In genomic region chr19:4622695-4623421, GRCh38 we compare ENCODE assay signal across 20 cellular contexts. TPM values are rescaled to one million over a fixed set of nuclear protein-coding genes. Genes with fewer than 3 reads are reported as not detected.
DNase-seq lines count a peak whose midpoint lies in the region; TF ChIP-seq lines count a peak whose summit lies in the region.
"Had no signal": no experiment of that assay in that cellular context is flagged by ENCODE, and none has a peak within 500 bp of the region (broad histone marks: within the 10 kb centered on the region; RNA-seq: fewer than 3 reads in every experiment).

No MANE protein-coding gene starts in this region.

- no peaks in the 10 kb centered on the region for H3K27me3 ChIP-seq in neuronal stem cell (ENCODE audit: control insufficient read depth in 3 of 3, insufficient read depth in 3 of 3, low read depth in 1 of 3, low read length in 3 of 3)
- H3K27me3 ChIP-seq: upper lobe of left lung had no signal

- CTCF ChIA-PET in HEK293 (lab: Yijun Ruan, JAX): interaction anchor here (0.7 to 2.7 kb wide), 7 partner anchors 11 to 100 kb away, joined by 3 to 19 read pairs (median 7); no protein-coding TSS in a partner anchor

- H3K27ac ChIP-seq in HEK293 (ENCODE audit: extremely low read depth, low read depth, low read length) (no peak overlapping the region), neuronal stem cell (replicated peaks; ENCODE audit: low read length) (no peak overlapping the region)
- H3K27ac ChIP-seq: gastrocnemius medialis, KMS-11, SK-N-MC, upper lobe of left lung had no signal

- H3K27ac Mint-ChIP-seq in chondrocyte (ENCODE audit: unreplicated experiment): no peak overlapping the region
- H3K27ac Mint-ChIP-seq: activated T-helper 17 cell treated with anti-CD3 and anti-CD28 coated beads, Interleukin-2, amount 50 U/mL, for 72 hours; immature natural killer cell; natural killer cell had no signal

- DNase-seq in NCI-H2171 treated with DMSO at 0.1 percent for 48 hours (lab: John Stamatoyannopoulos, UW) (peak; percentile 36), NCI-H2171 (lab: John Stamatoyannopoulos, UW) (no peak), chondrocyte (ENCODE audit: low spot score) (no peak), neuronal stem cell (ENCODE audit: low spot score) (no peak), germinal center (ENCODE audit: low spot score) (no peak), NCI-H2196 (lab: John Stamatoyannopoulos, UW; ENCODE audit: unreplicated experiment) (no peak), DMS153 treated with DMSO at 0.1 percent for 48 hours (lab: John Stamatoyannopoulos, UW; ENCODE audit: unreplicated experiment) (no peak)
- DNase-seq: cerebellar nuclear complex; gastrocnemius medialis; GF-D8; immature natural killer cell; mammary epithelial cell; natural killer cell; NCI-H1105; stimulated activated naive CD8-positive, alpha-beta T cell treated with anti-CD3 and anti-CD28 coated beads, Interleukin-15, Interleukin-2, amounts not matched to agents 100 U/mL and 50 U/mL, for 24 hours; upper lobe of left lung had no signal

- peak overlapping the region; percentile 53 for H2AFZ ChIP-seq in neuronal stem cell (ENCODE audit: low read length)

- peaks cover 2% of the 10 kb centered on the region for H3K79me1 ChIP-seq in neuronal stem cell (ENCODE audit: low read depth, low read length)

- H2BK15ac ChIP-seq in neuronal stem cell (ENCODE audit: low read length): no peak overlapping the region

- H2BK12ac ChIP-seq in neuronal stem cell (ENCODE audit: low read length): no peak overlapping the region

- no peak overlapping the region for H4K91ac ChIP-seq in neuronal stem cell (ENCODE audit: low read depth, low read length, poor library complexity)

- no peak overlapping the region for H3K4ac ChIP-seq in neuronal stem cell (ENCODE audit: low read length)

- no peak overlapping the region for H4K8ac ChIP-seq in neuronal stem cell (ENCODE audit: low read depth, low read length)

- no peaks in the 10 kb centered on the region for H3K36me3 Mint-ChIP-seq in chondrocyte (ENCODE audit: low read depth)
- H3K36me3 Mint-ChIP-seq: immature natural killer cell, natural killer cell had no signal

- H2BK120ac ChIP-seq in neuronal stem cell (ENCODE audit: low read depth, low read length): no peak overlapping the region

- H3K4me3 ChIP-seq in HEK293 (ENCODE audit: low read depth, low read length): no peak overlapping the region
- H3K4me3 ChIP-seq in neuronal stem cell (ENCODE audit: low read length in 2 of 2): no peak overlapping the region
- H3K4me3 ChIP-seq: gastrocnemius medialis, SK-N-MC, upper lobe of left lung had no signal

- H3K4me1 Mint-ChIP-seq in chondrocyte (ENCODE audit: low read depth): no peaks in the 10 kb centered on the region
- H3K4me1 Mint-ChIP-seq: activated T-helper 17 cell treated with anti-CD3 and anti-CD28 coated beads, Interleukin-2, amount 50 U/mL, for 72 hours; immature natural killer cell; natural killer cell had no signal

- no peak overlapping the region for H2AK5ac ChIP-seq in neuronal stem cell (ENCODE audit: low read depth, low read length)

- no peaks in the 10 kb centered on the region for H3K9me3 Mint-ChIP-seq in chondrocyte (ENCODE audit: low read depth)
- H3K9me3 Mint-ChIP-seq: activated T-helper 17 cell treated with anti-CD3 and anti-CD28 coated beads, Interleukin-2, amount 50 U/mL, for 72 hours; immature natural killer cell; natural killer cell had no signal

- TF ChIP-seq CTCF in HEK293 (tag by site-specific recombination; IDR thresholded peaks at IDR 0.05): no peak
- peak; percentile 61 for TF ChIP-seq CTCF in chondrocyte (IDR thresholded peaks at IDR 0.05)

- H3K9me3 ChIP-seq in HEK293 (ENCODE audit: control insufficient read depth, insufficient read depth, low read depth, low read length) (no peaks in the 10 kb centered on the region), neuronal stem cell (replicated peaks in 1 of 2; ENCODE audit: control insufficient read depth in 2 of 2, insufficient read depth in 1 of 2, low read depth in 1 of 2, low read length in 2 of 2) (no peaks in the 10 kb centered on the region)
- H3K9me3 ChIP-seq: gastrocnemius medialis, upper lobe of left lung had no signal

- POLR2A ChIA-PET in HEK293 (lab: Yijun Ruan, JAX): no interaction called here

- no peak overlapping the region for H3K4me3 Mint-ChIP-seq in chondrocyte (ENCODE audit: unreplicated experiment)
- H3K4me3 Mint-ChIP-seq: activated T-helper 17 cell treated with anti-CD3 and anti-CD28 coated beads, Interleukin-2, amount 50 U/mL, for 72 hours; immature natural killer cell; natural killer cell had no signal

- H2BK5ac ChIP-seq in neuronal stem cell (ENCODE audit: low read length): no peak overlapping the region

- no peak overlapping the region for H3K23ac ChIP-seq in neuronal stem cell (ENCODE audit: low read depth, low read length, poor library complexity)

- WGBS in neuronal stem cell (ENCODE audit: extremely low coverage in 2 of 2, insufficient read length in 2 of 2, insufficient replicate concordance in 1 of 2), 2 donors: no CpG with 5 or more reads among the region's 12 CpGs

- H3K14ac ChIP-seq in neuronal stem cell (ENCODE audit: low read length): no peak overlapping the region

- H3K4me1 ChIP-seq in HEK293 (ENCODE audit: control insufficient read depth, insufficient read depth, low read length): no peaks in the 10 kb centered on the region
- peaks cover 9 to 22% of the 10 kb centered on the region in 2 donors for H3K4me1 ChIP-seq in neuronal stem cell (ENCODE audit: control insufficient read depth in 2 of 2, insufficient read depth in 1 of 2, low read depth in 1 of 2, low read length in 2 of 2)
- H3K4me1 ChIP-seq: gastrocnemius medialis, upper lobe of left lung had no signal

- peaks cover 9% of the 10 kb centered on the region for H3K27me3 Mint-ChIP-seq in chondrocyte (ENCODE audit: low read depth)

- no peak overlapping the region for H3K9ac ChIP-seq in neuronal stem cell (ENCODE audit: low read depth, low read length, poor library complexity)
- H3K9ac ChIP-seq: KMS-11 had no signal

- H3K36me3 ChIP-seq in HEK293 (ENCODE audit: control insufficient read depth in 2 of 2, insufficient read depth in 1 of 2, low read length in 2 of 2) (no peaks in the 10 kb centered on the region), neuronal stem cell (replicated peaks in 1 of 2; ENCODE audit: control insufficient read depth in 2 of 2, insufficient read depth in 2 of 2, low read length in 2 of 2) (no peaks in the 10 kb centered on the region)
- H3K36me3 ChIP-seq: gastrocnemius medialis, upper lobe of left lung had no signal

- H3K18ac ChIP-seq in neuronal stem cell (ENCODE audit: low read length): no peak overlapping the region

- no peak overlapping the region for H3K4me2 ChIP-seq in neuronal stem cell (ENCODE audit: insufficient read depth, low read length, poor library complexity, severe bottlenecking)
- H3K4me2 ChIP-seq: KMS-11 had no signal

TF ChIP-seq in HEK293, 187 proteins besides CTCF, POLR2A, EP300 and RAD21:
- no peak for TF ChIP-seq BCL11B (tag by site-specific recombination; IDR thresholded peaks at IDR 0.05; ENCODE audit: low read depth)
- peak; percentile 75 for TF ChIP-seq SP2 (tag by site-specific recombination; IDR thresholded peaks at IDR 0.05)
- no peak for TF ChIP-seq ZEB2 (tag by site-specific recombination; IDR thresholded peaks at IDR 0.05)
- TF ChIP-seq ZNF16 (tag by site-specific recombination; IDR thresholded peaks at IDR 0.05; ENCODE audit: low read depth): no peak
- peak; percentile 69 for TF ChIP-seq SP3 (tag by site-specific recombination; IDR thresholded peaks at IDR 0.05)
- no peak for TF ChIP-seq PRDM1 (tag by site-specific recombination; IDR thresholded peaks at IDR 0.05)
- peak; percentile 19; the same call in 1 of the 2 replicates for TF ChIP-seq ZNF362 (tag by site-specific recombination; IDR thresholded peaks at IDR 0.05)
- peak; percentile 64 for TF ChIP-seq ZNF341 (tag by site-specific recombination; IDR thresholded peaks at IDR 0.05; ENCODE audit: low read depth)
- TF ChIP-seq ZBTB1 (tag by site-specific recombination; IDR thresholded peaks at IDR 0.05): no peak
- peak; percentile 18; the same call in 1 of the 2 replicates for TF ChIP-seq KLF1 (tag by site-specific recombination; IDR thresholded peaks at IDR 0.05)

RNA-seq across cellular contexts. Expression of gene TNFAIP8L1, which starts 16.5 kb away (rescaled TPM):
- total RNA-seq in chondrocyte: 2.0 to 4.2 TPM (median 3.9 TPM) in 3 replicates
- polyA plus RNA-seq in neuronal stem cell (2013, experiment 1 of 2): 15.5 TPM
- polyA plus RNA-seq in neuronal stem cell (2013, experiment 2 of 2): 15.7 TPM

RNA-seq across cellular contexts. Expression of gene MYDGF, which starts 47.3 kb away (rescaled TPM):
- 124 to 130 TPM (median 124 TPM) in 3 replicates for total RNA-seq in chondrocyte
- polyA plus RNA-seq in neuronal stem cell (2013, experiment 1 of 2): 33.5 TPM
- polyA plus RNA-seq in neuronal stem cell (2013, experiment 2 of 2): 33.9 TPM
